18 cellular contexts compared by ENCODE assay signal in genomic region chrX:112888916-112889315, GRCh38.
"Had no signal": no experiment of that assay in that cellular context is flagged by ENCODE, and none has a peak within 500 bp of the region (broad histone marks: within the 10 kb centered on the region; RNA-seq: fewer than 3 reads in every experiment).

No MANE protein-coding gene starts in this region.

- H3K36me3 ChIP-seq: colonic mucosa, esophagus muscularis mucosa, spleen, upper lobe of left lung had no signal

- H3K27ac Mint-ChIP-seq: activated CD4-positive, alpha-beta T cell treated with anti-CD3 and anti-CD28 coated beads, Interleukin-2, amount 10 ng/mL, durations not matched to agents 7 days and 5 days; activated naive CD8-positive, alpha-beta T cell; stimulated activated naive CD8-positive, alpha-beta T cell treated with anti-CD3 and anti-CD28 coated beads, Interleukin-15, amount 100 ng/mL, for 72 hours had no signal

- H2AFZ ChIP-seq: hepatocyte had no signal

- H3K9me3 ChIP-seq: body of pancreas, colonic mucosa, esophagus muscularis mucosa, psoas muscle, spleen, upper lobe of left lung had no signal

- H3K4me1 ChIP-seq: body of pancreas, colonic mucosa, psoas muscle, upper lobe of left lung had no signal

- DNase-seq: activated CD4-positive, alpha-beta T cell treated with anti-CD3 and anti-CD28 coated beads, Interleukin-2, amount 10 ng/mL, durations not matched to agents 7 days and 5 days; activated CD8-positive, alpha-beta memory T cell treated with anti-CD3 and anti-CD28 coated beads, Interleukin-2, amount 50 U/mL, for 48 hours; activated gamma-delta T cell treated with Interleukin-2 at 50 U/mL for 16 hours; amniotic stem cell; body of pancreas; central memory CD4-positive, alpha-beta T cell; colonic mucosa; mesenchymal stem cell; psoas muscle; spleen; stimulated activated naive CD8-positive, alpha-beta T cell treated with anti-CD3 and anti-CD28 coated beads, Interleukin-15, amount 100 ng/mL, for 72 hours; upper lobe of left lung had no signal

- H3K9me3 Mint-ChIP-seq: activated CD4-positive, alpha-beta T cell treated with anti-CD3 and anti-CD28 coated beads, Interleukin-2, amount 10 ng/mL, durations not matched to agents 7 days and 5 days; stimulated activated naive CD8-positive, alpha-beta T cell treated with anti-CD3 and anti-CD28 coated beads, Interleukin-15, amount 100 ng/mL, for 72 hours had no signal

- H3K4me3 Mint-ChIP-seq: activated CD4-positive, alpha-beta T cell treated with anti-CD3 and anti-CD28 coated beads, Interleukin-2, amount 10 ng/mL, durations not matched to agents 7 days and 5 days; activated naive CD8-positive, alpha-beta T cell; stimulated activated naive CD8-positive, alpha-beta T cell treated with anti-CD3 and anti-CD28 coated beads, Interleukin-15, amount 100 ng/mL, for 72 hours had no signal

- ATAC-seq: body of pancreas; psoas muscle; sciatic nerve; stimulated activated naive CD8-positive, alpha-beta T cell treated with anti-CD3 and anti-CD28 coated beads, Interleukin-15, amount 100 ng/mL, for 72 hours had no signal

- H3K4me3 ChIP-seq: body of pancreas, colonic mucosa, esophagus muscularis mucosa, hepatocyte, psoas muscle, spleen, upper lobe of left lung had no signal

- H3K27me3 Mint-ChIP-seq: activated CD4-positive, alpha-beta T cell treated with anti-CD3 and anti-CD28 coated beads, Interleukin-2, amount 10 ng/mL, durations not matched to agents 7 days and 5 days; activated naive CD8-positive, alpha-beta T cell; stimulated activated naive CD8-positive, alpha-beta T cell treated with anti-CD3 and anti-CD28 coated beads, Interleukin-15, amount 100 ng/mL, for 72 hours had no signal

- H3K4me2 ChIP-seq: hepatocyte had no signal

- H3K79me2 ChIP-seq: hepatocyte had no signal

- H3K27me3 ChIP-seq: body of pancreas, colonic mucosa, esophagus muscularis mucosa, hepatocyte, spleen, upper lobe of left lung had no signal

- H3K27ac ChIP-seq: body of pancreas, colonic mucosa, esophagus muscularis mucosa, hepatocyte, psoas muscle, spleen, upper lobe of left lung had no signal

- FAIRE-seq: endometrium, keratinocyte had no signal

- H3K36me3 Mint-ChIP-seq: activated naive CD8-positive, alpha-beta T cell had no signal
